10 cellular contexts compared by ENCODE assay signal in genomic region chr2:174493549-174494331, GRCh38. TPM values are rescaled to one million over a fixed set of nuclear protein-coding genes. Genes with fewer than 3 reads are reported as not detected.
A peak's percentile ranks its signal among the peaks of the same experiment; 100 is the strongest.
DNase-seq lines count a peak whose midpoint lies in the region; ATAC-seq, FAIRE-seq and TF ChIP-seq lines count a peak whose summit lies in the region.
"Had no signal": no experiment of that assay in that cellular context is flagged by ENCODE, and none has a peak within 500 bp of the region (broad histone marks: within the 10 kb centered on the region; RNA-seq: fewer than 3 reads in every experiment).

No MANE protein-coding gene starts in this region.

- no peaks in the 10 kb centered on the region for H3K36me3 ChIP-seq in esophagus squamous epithelium
- H3K36me3 ChIP-seq: heart left ventricle had no signal

- no peaks in the 10 kb centered on the region for H3K27me3 ChIP-seq in esophagus squamous epithelium
- H3K27me3 ChIP-seq: heart left ventricle had no signal

- H3K27ac ChIP-seq in esophagus squamous epithelium: peak overlapping the region in 3 of 4 donors; percentile 32 to 69 (median 68)

- WGBS in esophagus squamous epithelium, 2 donors: 83% methylated on average over 11 of the region's 11 CpGs

- FAIRE-seq in GM12891 (lab: Jason Lieb, UNC): peak; percentile 33

- peak overlapping the region in 1 of 4 donors; percentile 14 for H3K4me3 ChIP-seq in esophagus squamous epithelium

- no peak for TF ChIP-seq CTCF in esophagus squamous epithelium (IDR thresholded peaks at IDR 0.05)

- DNase-seq in GM12891 (ENCODE audit: insufficient read length, low spot score) (no peak), esophagus squamous epithelium (lab: John Stamatoyannopoulos, UW) (no peak), dedifferentiated amniotic fluid mesenchymal stem cell (ENCODE audit: extremely low spot score) (no peak)
- no peak for DNase-seq in stimulated activated CD4-positive, alpha-beta T cell treated with anti-CD3 and anti-CD28 coated beads, Interleukin-12 subunit alpha, Interleukin-12 subunit beta, amount 100 ng/mL, for 4 hours
- DNase-seq in activated CD8-positive, alpha-beta memory T cell treated with anti-CD3 and anti-CD28 coated beads, Interleukin-2, amount 50 U/mL, for 4 hours: no peak
- DNase-seq: NCI-H2081 treated with DMSO at 0.1 percent for 48 hours had no signal

- peaks cover 0 to 8% (median 0%) of the 10 kb centered on the region in 3 donors for H3K4me1 ChIP-seq in esophagus squamous epithelium

- intact Hi-C loops in esophagus squamous epithelium (cut with DNase I): no loop called here

- TF ChIP-seq POLR2A in GM12891 (IDR thresholded peaks at IDR 0.05; ENCODE audit: low read depth, low read length): no peak
- TF ChIP-seq POLR2A in esophagus squamous epithelium (IDR thresholded peaks at IDR 0.05): no peak

- ATAC-seq in GM21447 (IDR thresholded peaks at IDR 0.05; ENCODE audit: unreplicated experiment) (peak; percentile 44), HG03460 (IDR thresholded peaks at IDR 0.05; ENCODE audit: unreplicated experiment) (peak; percentile 30), SK-N-SH treated with all-trans-retinoic acid at 6 μM for 48 hours (no peak)

- H3K9me3 ChIP-seq in esophagus squamous epithelium: no peaks in the 10 kb centered on the region
- H3K9me3 ChIP-seq: heart left ventricle had no signal

TF ChIP-seq in GM12891, 5 proteins besides CTCF, POLR2A, EP300 and RAD21:
- TF ChIP-seq PAX5 (IDR thresholded peaks at IDR 0.05; ENCODE audit: insufficient read depth, low read length, severe bottlenecking): no peak
- no peak for TF ChIP-seq POU2F2 (IDR thresholded peaks at IDR 0.05; ENCODE audit: low read depth, low read length)
- TF ChIP-seq SPI1 (IDR thresholded peaks at IDR 0.05; ENCODE audit: low read depth, low read length): no peak
- no peak for TF ChIP-seq TAF1 (IDR thresholded peaks at IDR 0.05; ENCODE audit: low read depth, low read length)
- TF ChIP-seq POLR2AphosphoS5 (IDR thresholded peaks at IDR 0.05; ENCODE audit: low read depth, low read length): no peak

TF ChIP-seq in SK-N-SH treated with all-trans-retinoic acid at 6 μM for 48 hours, 23 proteins besides CTCF, POLR2A, EP300 and RAD21:
- TF ChIP-seq OSR1 (CRISPR knock-in tag; IDR thresholded peaks at IDR 0.05) (no peak), ZNF70 (CRISPR knock-in tag; IDR thresholded peaks at IDR 0.05) (no peak), ARNTL (CRISPR knock-in tag; IDR thresholded peaks at IDR 0.05; ENCODE audit: borderline replicate concordance, low read depth) (no peak), CREB5 (CRISPR knock-in tag; IDR thresholded peaks at IDR 0.05; ENCODE audit: low read depth) (no peak), ZNF565 (CRISPR knock-in tag; conservative IDR thresholded peaks at IDR 0.05; ENCODE audit: low read depth) (no peak), ZNF8 (CRISPR knock-in tag; IDR thresholded peaks at IDR 0.05) (no peak), SNAI2 (CRISPR knock-in tag; IDR thresholded peaks at IDR 0.05) (no peak), POU6F1 (CRISPR knock-in tag; IDR thresholded peaks at IDR 0.05; ENCODE audit: borderline replicate concordance, low read depth) (no peak), ZFP30 (CRISPR knock-in tag; IDR thresholded peaks at IDR 0.05) (no peak), RARB (CRISPR knock-in tag; IDR thresholded peaks at IDR 0.05) (no peak), ZFP3 (CRISPR knock-in tag; IDR thresholded peaks at IDR 0.05) (no peak), ESRRG (CRISPR knock-in tag; IDR thresholded peaks at IDR 0.05) (no peak)

RNA-seq across cellular contexts. Expression of gene GPR155, which starts 6.9 kb away (rescaled TPM):
- 0.55 TPM for polyA plus RNA-seq in GM12891 (2012; ENCODE audit: low read depth, missing spikeins)
- total RNA-seq in esophagus squamous epithelium: 1 to 10 TPM; 2.1 to 9.9 (median 3.6) TPM
